Comparison of ENCODE assay signal across 3 cellular contexts in genomic region chr1:219105893-219106292, GRCh38.
"Had no signal": no experiment of that assay in that cellular context is flagged by ENCODE, and none has a peak within 500 bp of the region (broad histone marks: within the 10 kb centered on the region; RNA-seq: fewer than 3 reads in every experiment).

No MANE protein-coding gene starts in this region.

- ATAC-seq: GM12878 had no signal

- DNase-seq: GDM1, GF-D8 had no signal

- H3K4me3 ChIP-seq: GM12878 had no signal
